18 cellular contexts compared by ENCODE assay signal in the genomic region with DNA sequence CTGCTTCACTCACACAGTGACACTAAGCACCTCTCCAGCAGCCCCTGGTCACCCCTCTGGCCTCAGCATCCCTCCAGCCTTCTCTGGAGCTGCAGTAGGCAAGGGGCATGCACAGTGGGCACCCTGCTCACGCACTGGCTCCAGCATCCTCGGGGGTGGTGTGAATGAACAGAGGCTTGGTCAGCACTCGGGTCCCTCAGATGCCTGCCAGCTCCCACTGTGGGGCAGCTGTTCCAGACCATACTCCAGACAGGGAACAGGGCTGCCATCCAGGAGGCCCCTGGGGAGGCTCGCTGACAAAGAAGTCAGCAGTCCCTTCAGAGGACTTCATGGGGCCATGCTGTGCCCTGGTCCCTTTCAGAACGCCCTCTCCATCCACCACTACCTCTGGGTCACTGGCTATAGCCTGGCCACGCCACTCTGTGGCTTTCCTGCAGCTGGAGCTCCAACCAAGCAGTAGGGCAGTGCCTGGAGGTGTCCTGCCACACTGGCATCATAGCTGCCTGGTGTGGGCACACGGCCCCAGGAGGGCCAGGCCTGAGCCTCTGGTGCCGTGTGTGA. TPM values are rescaled to one million over a fixed set of nuclear protein-coding genes. Genes with fewer than 3 reads are reported as not detected.
DNase-seq lines count a peak whose midpoint lies in the region; ATAC-seq and TF ChIP-seq lines count a peak whose summit lies in the region.
"Had no signal": no experiment of that assay in that cellular context is flagged by ENCODE, and none has a peak within 500 bp of the region (broad histone marks: within the 10 kb centered on the region; RNA-seq: fewer than 3 reads in every experiment).

No MANE protein-coding gene starts in this region.

- H3K4me3 ChIP-seq in osteoblast (ENCODE audit: insufficient read depth, low read length), result no peak overlapping the region

- ATAC-seq in Right ventricle myocardium superior (ENCODE audit: poor library complexity), result peak; percentile 0
- no peak for ATAC-seq in GM19035 (IDR thresholded peaks at IDR 0.05; ENCODE audit: unreplicated experiment)
- ATAC-seq in GM19324 (IDR thresholded peaks at IDR 0.05; ENCODE audit: low FRiP score, unreplicated experiment), result no peak
- ATAC-seq: stimulated activated naive CD8-positive, alpha-beta T cell treated with anti-CD3 and anti-CD28 coated beads, Interleukin-15, amount 100 ng/mL, for 72 hours had no signal

- H3K4me2 ChIP-seq in osteoblast (ENCODE audit: insufficient read depth, low read length), result no peak overlapping the region

- peak overlapping the region; percentile 62; the same call in 1 of the 2 replicates for H3K27ac ChIP-seq in C4-2B
- H3K27ac ChIP-seq in osteoblast (ENCODE audit: low read depth, low read length), result no peak overlapping the region

- intact Hi-C loops in Right ventricle myocardium superior (cut with DNase I), result no loop called here

- H3K36me3 ChIP-seq in osteoblast (ENCODE audit: insufficient read depth, low read length), result no peaks in the 10 kb centered on the region

- H3K4me1 ChIP-seq in osteoblast (ENCODE audit: insufficient read depth, low read length), result peaks cover 7% of the 10 kb centered on the region

- no peaks in the 10 kb centered on the region for H4K20me1 ChIP-seq in osteoblast (ENCODE audit: insufficient read depth, low read length)

- peaks cover 6% of the 10 kb centered on the region for H3K27me3 ChIP-seq in osteoblast (ENCODE audit: insufficient read depth, low read length)

- peak; percentile 10 for DNase-seq in HuH-7 (ENCODE audit: low spot score)
- no peak for DNase-seq in Right ventricle myocardium superior
- peak; percentile 53 for DNase-seq in osteoblast (ENCODE audit: insufficient read length, low spot score, missing footprints)
- DNase-seq in kidney glomerular epithelial cell (lab: John Stamatoyannopoulos, UW), result no peak
- DNase-seq in RPMI8226, result no peak
- DNase-seq: NCI-H2107; NCI-H82; occipital lobe; stimulated activated CD4-positive, alpha-beta T cell treated with anti-CD3 and anti-CD28 coated beads, Interleukin-12 subunit alpha, Interleukin-12 subunit beta, amount 100 ng/mL, for 4 hours had no signal

- TF ChIP-seq CTCF in C4-2B (conservative IDR thresholded peaks at IDR 0.05), result no peak
- no peak for TF ChIP-seq CTCF in osteoblast (IDR thresholded peaks at IDR 0.05; ENCODE audit: extremely low read depth, low read depth, low read length)

- H2AFZ ChIP-seq in osteoblast (ENCODE audit: low read length), result no peak overlapping the region

- no peaks in the 10 kb centered on the region for H3K9me3 ChIP-seq in osteoblast (ENCODE audit: low read depth, low read length)

- no peaks in the 10 kb centered on the region for H3K79me2 ChIP-seq in osteoblast (ENCODE audit: insufficient read depth, low read length)

RNA-seq across cellular contexts. Expression of a gene that starts 26.3 kb away (rescaled TPM):
- total RNA-seq in Right ventricle myocardium superior (37.0 TPM), osteoblast (1.1 and 1.8 TPM in 2 replicates)

RNA-seq across cellular contexts. Expression of a gene that starts 34.1 kb away (rescaled TPM):
- total RNA-seq in Right ventricle myocardium superior (1.00 TPM), osteoblast (under 0.01 TPM in 2 replicates)
- total RNA-seq: activated T-helper 1 cell treated with anti-CD3 and anti-CD28 coated beads, Interleukin-12 subunit alpha, Interleukin-12 subunit beta, Interleukin-2, Interleukin-4 antibody, amounts not matched to agents 30 ng/mL and 10 ng/mL and 1 ng/mL, durations not matched to agents 14 hours and 24 hours and 36 hours; glomerular endothelial cell; RPMI7951 had no signal

RNA-seq across cellular contexts. Expression of a gene that starts 50.5 kb away (rescaled TPM):
- total RNA-seq in Right ventricle myocardium superior, result 0.16 TPM
- total RNA-seq in osteoblast, result not detected in 2 replicates
- total RNA-seq: activated T-helper 1 cell treated with anti-CD3 and anti-CD28 coated beads, Interleukin-12 subunit alpha, Interleukin-12 subunit beta, Interleukin-2, Interleukin-4 antibody, amounts not matched to agents 30 ng/mL and 10 ng/mL and 1 ng/mL, durations not matched to agents 14 hours and 24 hours and 36 hours; endothelial cell of umbilical vein; glomerular endothelial cell; RPMI7951 had no signal

RNA-seq across cellular contexts. Expression of a gene that starts 54.8 kb away (rescaled TPM):
- total RNA-seq in Right ventricle myocardium superior (not detected), osteoblast (under 0.01 and 0.36 TPM in 2 replicates)
- total RNA-seq: activated T-helper 1 cell treated with anti-CD3 and anti-CD28 coated beads, Interleukin-12 subunit alpha, Interleukin-12 subunit beta, Interleukin-2, Interleukin-4 antibody, amounts not matched to agents 30 ng/mL and 10 ng/mL and 1 ng/mL, durations not matched to agents 14 hours and 24 hours and 36 hours; endothelial cell of umbilical vein; glomerular endothelial cell; mesothelial cell of epicardium; occipital lobe; RPMI7951 had no signal

Comparison
In these comparisons a context has a peak if more than half of its experiments do, and no peak if none do; other contexts are left out.
1. DNase-seq: peak in HuH-7 (single experiment) and osteoblast (single experiment); none in Right ventricle myocardium superior (single experiment), kidney glomerular epithelial cell (single experiment) and RPMI8226 (single experiment).
2. RNA of a gene that starts 26.3 kb away (total RNA-seq): 37.0 TPM in Right ventricle myocardium superior (single experiment); 1.1 to 1.8 TPM in osteoblast; every median in the first group is over 10 times any median in the second.